Comparison of ENCODE assay signal across 26 cellular contexts in the genomic region with DNA sequence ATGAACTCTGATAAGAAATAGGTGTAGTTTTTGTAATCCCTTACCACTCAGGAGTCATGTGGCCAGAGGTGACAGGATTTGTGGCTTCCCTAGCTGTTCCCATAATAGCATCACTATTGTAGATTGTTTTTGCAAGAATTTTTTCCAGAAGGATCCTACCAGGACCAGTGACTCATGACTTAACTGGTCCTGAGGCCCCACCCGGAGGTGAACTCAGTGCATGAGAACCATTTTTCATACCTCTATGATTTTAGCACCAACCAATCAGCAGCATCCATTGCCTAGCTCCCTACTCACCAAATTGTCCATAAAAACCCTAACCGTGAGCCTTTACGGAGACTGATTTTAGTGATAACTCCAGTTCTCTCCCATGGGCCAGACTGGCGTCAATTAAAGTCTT.
DNase-seq lines count a peak whose midpoint lies in the region; ATAC-seq, FAIRE-seq and TF ChIP-seq lines count a peak whose summit lies in the region.
"Had no signal": no experiment of that assay in that cellular context is flagged by ENCODE, and none has a peak within 500 bp of the region (broad histone marks: within the 10 kb centered on the region; RNA-seq: fewer than 3 reads in every experiment).

No MANE protein-coding gene starts in this region.

- no peak for TF ChIP-seq POLR2A in body of pancreas (IDR thresholded peaks at IDR 0.05)

- no peak for FAIRE-seq in keratinocyte (lab: Jason Lieb, UNC)
- FAIRE-seq: endometrium had no signal

- H3K27me3 ChIP-seq in brain microvascular endothelial cell (replicated peaks): no peaks in the 10 kb centered on the region
- H3K27me3 ChIP-seq in keratinocyte (ENCODE audit: control insufficient read depth, extremely low read depth, insufficient read depth, low read length): no peaks in the 10 kb centered on the region
- H3K27me3 ChIP-seq in A673 (replicated peaks; ENCODE audit: insufficient read depth, low read depth, low read length, poor library complexity): no peaks in the 10 kb centered on the region
- H3K27me3 ChIP-seq in body of pancreas: no peaks in the 10 kb centered on the region
- H3K27me3 ChIP-seq in lower lobe of right lung (ENCODE audit: low read depth): no peaks in the 10 kb centered on the region
- H3K27me3 ChIP-seq: heart right ventricle, MG63, Peyer's patch, SJSA1, stomach, tibial artery had no signal

- H3K4me1 ChIP-seq in keratinocyte (ENCODE audit: control insufficient read depth, extremely low read depth, insufficient read depth, low read length): no peaks in the 10 kb centered on the region
- peaks cover 29% of the 10 kb centered on the region for H3K4me1 ChIP-seq in A673 (ENCODE audit: insufficient read depth, low read length, poor library complexity, severe bottlenecking)
- no peaks in the 10 kb centered on the region for H3K4me1 ChIP-seq in body of pancreas
- no peaks in the 10 kb centered on the region for H3K4me1 ChIP-seq in lower lobe of right lung
- H3K4me1 ChIP-seq: Peyer's patch, prostate gland, stomach, tibial artery had no signal

- ATAC-seq in body of pancreas (no peak), lower lobe of right lung (no peak)
- ATAC-seq: activated CD8-positive, alpha-beta T cell treated with anti-CD3 and anti-CD28 coated beads for 36 hours; heart right ventricle had no signal

- dilution Hi-C loops in keratinocyte (cut with MboI; ENCODE audit: extremely low pct_ligation_motif_present, low sequenced_read_pairs): no loop called here

- in situ Hi-C loops in brain microvascular endothelial cell (cut with HindIII; ENCODE audit: low pct_ligation_motif_present, low sequenced_read_pairs): no loop called here

- 87 to 89% methylated on average over 4 of the region's 4 CpGs for WGBS in body of pancreas, 2 donors

- H2AFZ ChIP-seq in keratinocyte (ENCODE audit: control insufficient read depth, low read length): no peak overlapping the region

- no peaks in the 10 kb centered on the region for H3K9me1 ChIP-seq in keratinocyte (ENCODE audit: control insufficient read depth, extremely low read depth, insufficient read depth, low read length)

- CTCF ChIA-PET in A673 (lab: Charles Lee): no interaction called here

- H3K79me2 ChIP-seq in keratinocyte (ENCODE audit: control insufficient read depth, insufficient read depth, low read length): no peaks in the 10 kb centered on the region

- no peak overlapping the region for H3K4me3 ChIP-seq in brain microvascular endothelial cell (ENCODE audit: low read depth, low read length)
- H3K4me3 ChIP-seq in keratinocyte (ENCODE audit: control insufficient read depth in 2 of 3, extremely low read depth in 1 of 3, insufficient read depth in 2 of 3, low read depth in 1 of 3, low read length in 3 of 3): no peak overlapping the region
- no peak overlapping the region for H3K4me3 ChIP-seq in A673 (ENCODE audit: low read depth, low read length, poor library complexity, severe bottlenecking)
- H3K4me3 ChIP-seq in body of pancreas: no peak overlapping the region
- no peak overlapping the region for H3K4me3 ChIP-seq in lower lobe of right lung
- H3K4me3 ChIP-seq: heart right ventricle, MG63, Peyer's patch, prostate gland, SJSA1, stomach, tibial artery had no signal

- peak; percentile 26 for DNase-seq in EL
- peak; percentile 13 for DNase-seq in LoVo (ENCODE audit: low spot score)
- DNase-seq in brain microvascular endothelial cell: peak; percentile 3
- DNase-seq in keratinocyte (ENCODE audit: low read depth, low spot score): no peak
- no peak for DNase-seq in A673 (ENCODE audit: low spot score)
- no peak for DNase-seq in NCI-H146 (lab: John Stamatoyannopoulos, UW)
- no peak for DNase-seq in body of pancreas
- DNase-seq in lower lobe of right lung: no peak
- DNase-seq: activated CD4-positive, alpha-beta T cell treated with anti-CD3 and anti-CD28 coated beads for 1 hour; activated CD8-positive, alpha-beta T cell treated with anti-CD3 and anti-CD28 coated beads for 36 hours; activated effector memory CD4-positive, alpha-beta T cell treated with Interleukin-2 at 50 U/mL for 16 hours; CD4-positive, alpha-beta memory T cell; GF-D8; H9; heart right ventricle; MG63; naive B cell; NCI-H1417 treated with DMSO at 0.1 percent for 48 hours; NCI-H524; Peyer's patch; stomach; tibial artery had no signal

- no peak overlapping the region for H3K27ac ChIP-seq in brain microvascular endothelial cell
- H3K27ac ChIP-seq in keratinocyte (ENCODE audit: control insufficient read depth, insufficient read depth, low read length): no peak overlapping the region
- no peak overlapping the region for H3K27ac ChIP-seq in A673 (ENCODE audit: low read depth, low read length, poor library complexity, severe bottlenecking)
- no peak overlapping the region for H3K27ac ChIP-seq in body of pancreas
- H3K27ac ChIP-seq in lower lobe of right lung: no peak overlapping the region
- H3K27ac ChIP-seq: heart right ventricle, HL-60, Peyer's patch, prostate gland, SJSA1, stomach, tibial artery had no signal

- POLR2A ChIA-PET in A673 (lab: Charles Lee; ENCODE audit: low non-redundant PET): no interaction called here

- H4K20me1 ChIP-seq in keratinocyte (ENCODE audit: control insufficient read depth, extremely low read depth, insufficient read depth, low read length): no peaks in the 10 kb centered on the region

- BruUV-seq in A673 (replicated peaks; lab: Mats Ljungman, UMichigan): no TSS peak

- no peak for TF ChIP-seq CTCF in brain microvascular endothelial cell (IDR thresholded peaks at IDR 0.05; ENCODE audit: low read depth, low read length, missing control alignments)
- TF ChIP-seq CTCF in keratinocyte (optimal IDR thresholded peaks at IDR 0.05 in 1 of 3, IDR thresholded peaks at IDR 0.05 in 1 of 3, conservative IDR thresholded peaks at IDR 0.05 in 1 of 3; ENCODE audit: extremely low read depth in 1 of 3, insufficient read depth in 2 of 3, low read length in 3 of 3): peak in 2 of 3 experiments; percentile 19 to 59
- TF ChIP-seq CTCF in A673 (conservative IDR thresholded peaks at IDR 0.05; ENCODE audit: low read depth, low read length): no peak
- TF ChIP-seq CTCF in body of pancreas (IDR thresholded peaks at IDR 0.05): no peak
- no peak for TF ChIP-seq CTCF in lower lobe of right lung (IDR thresholded peaks at IDR 0.05)

- H3K9ac ChIP-seq in keratinocyte (ENCODE audit: control insufficient read depth, extremely low read depth, insufficient read depth, low read length): no peak overlapping the region

- intact Hi-C loops in A673 (cut with micrococcal nuclease; ENCODE audit: unreplicated experiment) (no loop called here), body of pancreas (cut with DNase I) (no loop called here), lower lobe of right lung (cut with DNase I) (no loop called here)

- no peak overlapping the region for H3K4me2 ChIP-seq in keratinocyte (ENCODE audit: control insufficient read depth, extremely low read depth, insufficient read depth, low read depth, low read length)

- H3K36me3 ChIP-seq in brain microvascular endothelial cell (replicated peaks): no peaks in the 10 kb centered on the region
- no peaks in the 10 kb centered on the region for H3K36me3 ChIP-seq in keratinocyte (ENCODE audit: control insufficient read depth in 2 of 2, extremely low read depth in 1 of 2, insufficient read depth in 2 of 2, low read length in 2 of 2)
- H3K36me3 ChIP-seq in A673 (ENCODE audit: insufficient read depth, low read length, poor library complexity, severe bottlenecking): no peaks in the 10 kb centered on the region
- no peaks in the 10 kb centered on the region for H3K36me3 ChIP-seq in body of pancreas (replicated peaks in 1 of 2; ENCODE audit: insufficient read depth in 1 of 2, low read depth in 2 of 2)
- no peaks in the 10 kb centered on the region for H3K36me3 ChIP-seq in lower lobe of right lung
- H3K36me3 ChIP-seq: heart right ventricle, MG63, Peyer's patch, prostate gland, SJSA1, stomach, tibial artery had no signal

- H3K9me3 ChIP-seq in keratinocyte (ENCODE audit: control insufficient read depth, low read depth, low read length) (no peaks in the 10 kb centered on the region), A673 (ENCODE audit: low read depth, low read length, poor library complexity, severe bottlenecking) (no peaks in the 10 kb centered on the region), body of pancreas (no peaks in the 10 kb centered on the region), lower lobe of right lung (no peaks in the 10 kb centered on the region)
- H3K9me3 ChIP-seq: MG63, Peyer's patch, prostate gland, SJSA1, stomach, tibial artery had no signal

Comparison
In these comparisons a context has a peak if more than half of its experiments do, and no peak if none do; other contexts are left out.
1. DNase-seq: peak in EL (single experiment), LoVo (single experiment) and brain microvascular endothelial cell (single experiment); none in keratinocyte (single experiment), A673 (single experiment), NCI-H146 (single experiment), body of pancreas (0 of 4) and lower lobe of right lung (single experiment).
2. CTCF ChIP-seq: peak in keratinocyte (2 of 3); none in brain microvascular endothelial cell (single experiment), A673 (single experiment), body of pancreas (0 of 7) and lower lobe of right lung (single experiment).